9 cellular contexts compared by ENCODE assay signal in genomic region chr18:69469444-69469919, GRCh38.
DNase-seq lines count a peak whose midpoint lies in the region; ATAC-seq and TF ChIP-seq lines count a peak whose summit lies in the region.
"Had no signal": no experiment of that assay in that cellular context is flagged by ENCODE, and none has a peak within 500 bp of the region (broad histone marks: within the 10 kb centered on the region; RNA-seq: fewer than 3 reads in every experiment).

No MANE protein-coding gene starts in this region.

- H3K4me1 Mint-ChIP-seq in progenitor cell of endocrine pancreas (ENCODE audit: low read depth), result peaks cover 5% of the 10 kb centered on the region

- no peaks in the 10 kb centered on the region for H3K27me3 Mint-ChIP-seq in progenitor cell of endocrine pancreas

- H3K27me3 ChIP-seq in suprapubic skin, result no peaks in the 10 kb centered on the region
- H3K27me3 ChIP-seq: BLaER1 treated with 17β-estradiol and CSF1 and Interleukin-3, amounts not matched to agents 10 nM and 100 nM had no signal

- no peaks in the 10 kb centered on the region for H3K9me3 Mint-ChIP-seq in progenitor cell of endocrine pancreas (ENCODE audit: low read depth)

- no peak for TF ChIP-seq EP300 in suprapubic skin (IDR thresholded peaks at IDR 0.05)

- no peaks in the 10 kb centered on the region for H3K4me1 ChIP-seq in suprapubic skin
- H3K4me1 ChIP-seq: BLaER1 treated with 17β-estradiol and CSF1 and Interleukin-3, amounts not matched to agents 10 nM and 100 nM had no signal

- H3K27ac Mint-ChIP-seq in progenitor cell of endocrine pancreas, result no peak overlapping the region

- no peak for DNase-seq in activated CD4-positive, CD25-positive, alpha-beta regulatory T cell (lab: John Stamatoyannopoulos, UW)
- DNase-seq in NB4 (ENCODE audit: low read depth) (peak; percentile 47), progenitor cell of endocrine pancreas (ENCODE audit: low spot score, unreplicated experiment) (no peak), suprapubic skin (ENCODE audit: low spot score in 2 of 2) (no peak), hippocampal formation (lab: John Stamatoyannopoulos, UW) (no peak)
- peak; percentile 40 for DNase-seq in activated T-cell treated with anti-CD3 and anti-CD28 coated beads, Interleukin-2, amount 50 U/mL, for 1 hour

- H3K4me3 Mint-ChIP-seq in progenitor cell of endocrine pancreas (ENCODE audit: low read depth), result no peak overlapping the region

- H3K36me3 Mint-ChIP-seq in progenitor cell of endocrine pancreas (ENCODE audit: insufficient read depth), result no peaks in the 10 kb centered on the region

- WGBS in suprapubic skin, result 71% methylated on average over 11 of the region's 27 CpGs

- peak; percentile 57 to 62 for ATAC-seq in activated CD4-positive, CD25-positive, alpha-beta regulatory T cell treated with anti-CD3 and anti-CD28 coated beads, Interleukin-2, amount 50 U/mL, for 24 hours
- ATAC-seq in GM21390 (IDR thresholded peaks at IDR 0.05; ENCODE audit: unreplicated experiment), result no peak

- TF ChIP-seq POLR2A in NB4 (IDR thresholded peaks at IDR 0.05; ENCODE audit: extremely low read depth, insufficient read length), result no peak
- no peak for TF ChIP-seq POLR2A in suprapubic skin (IDR thresholded peaks at IDR 0.05)

- no peaks in the 10 kb centered on the region for H3K36me3 ChIP-seq in suprapubic skin
- H3K36me3 ChIP-seq: BLaER1 treated with 17β-estradiol and CSF1 and Interleukin-3, amounts not matched to agents 10 nM and 100 nM had no signal

- peak; percentile 49 for TF ChIP-seq CTCF in NB4 (IDR thresholded peaks at IDR 0.05; ENCODE audit: low read depth, low read length)
- peak; percentile 23 for TF ChIP-seq CTCF in progenitor cell of endocrine pancreas (IDR thresholded peaks at IDR 0.05; ENCODE audit: unreplicated experiment)
- TF ChIP-seq CTCF in suprapubic skin (IDR thresholded peaks at IDR 0.05), result no peak

- no peaks in the 10 kb centered on the region for H3K9me3 ChIP-seq in suprapubic skin
- H3K9me3 ChIP-seq: BLaER1 treated with 17β-estradiol and CSF1 and Interleukin-3, amounts not matched to agents 10 nM and 100 nM had no signal

- H3K27ac ChIP-seq in suprapubic skin, result no peak overlapping the region
- H3K27ac ChIP-seq: BLaER1 treated with 17β-estradiol and CSF1 and Interleukin-3, amounts not matched to agents 10 nM and 100 nM had no signal

- H3K4me3 ChIP-seq in NB4 (ENCODE audit: low read depth, low read length) (no peak overlapping the region), suprapubic skin (no peak overlapping the region)
- H3K4me3 ChIP-seq: BLaER1 treated with 17β-estradiol and CSF1 and Interleukin-3, amounts not matched to agents 10 nM and 100 nM had no signal

Comparison
In these comparisons a context has a peak if more than half of its experiments do, and no peak if none do; other contexts are left out.
1. DNase-seq: peak in NB4 (single experiment) and activated T-cell treated with anti-CD3 and anti-CD28 coated beads, Interleukin-2, amount 50 U/mL, for 1 hour (single experiment); none in activated CD4-positive, CD25-positive, alpha-beta regulatory T cell (0 of 4), progenitor cell of endocrine pancreas (single experiment), suprapubic skin (0 of 2) and hippocampal formation (0 of 2).
2. CTCF ChIP-seq: peak in NB4 (single experiment) and progenitor cell of endocrine pancreas (single experiment); none in suprapubic skin (0 of 2).